8 cellular contexts compared by ENCODE assay signal in the genomic region with DNA sequence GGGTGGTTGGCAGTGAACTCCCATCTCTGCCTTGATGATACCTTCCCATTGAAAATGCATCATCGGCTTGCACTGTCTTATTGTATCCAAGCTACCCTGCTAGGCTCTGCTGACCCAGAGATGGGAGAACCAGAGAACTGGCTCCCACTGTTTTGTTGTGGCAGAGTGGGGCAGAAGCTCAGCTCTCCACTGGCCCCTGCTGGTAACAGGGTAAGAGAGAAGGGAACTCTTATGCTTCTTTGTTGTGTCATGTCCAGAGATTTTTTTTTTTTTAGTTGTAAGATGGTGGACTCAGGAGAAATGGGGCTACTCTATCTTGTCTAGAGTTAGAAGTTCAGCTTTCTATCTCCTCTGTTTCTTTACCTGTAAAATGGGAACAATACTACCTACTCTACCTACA.
DNase-seq lines count a peak whose midpoint lies in the region; ATAC-seq and TF ChIP-seq lines count a peak whose summit lies in the region.

No MANE protein-coding gene starts in this region.

- DNase-seq in heart right ventricle: no peak
- DNase-seq in Right ventricle myocardium superior: no peak
- peak; percentile 15 to 51 for DNase-seq in SJCRH30
- DNase-seq in left ventricle myocardium inferior: no peak
- DNase-seq in stimulated activated naive CD8-positive, alpha-beta T cell treated with anti-CD3 and anti-CD28 coated beads, Interleukin-15, amount 100 ng/mL, for 72 hours: peak; percentile 5 to 26
- no peak for DNase-seq in C1 segment of cervical spinal cord (lab: John Stamatoyannopoulos, UW)
- no peak for DNase-seq in retina
- no peak for DNase-seq in NCI-H187 treated with DMSO at 0.1 percent for 48 hours (lab: John Stamatoyannopoulos, UW)

- intact Hi-C loops in heart right ventricle (cut with DNase I) (no loop called here), Right ventricle myocardium superior (cut with DNase I) (no loop called here), left ventricle myocardium inferior (cut with micrococcal nuclease) (no loop called here)

- peaks cover 0 to 18% (median 0%) of the 10 kb centered on the region in 11 donors for H3K9me3 ChIP-seq in heart right ventricle
- peaks cover 4% of the 10 kb centered on the region for H3K9me3 ChIP-seq in SJCRH30 (replicated peaks)
- peaks cover 10% of the 10 kb centered on the region for H3K9me3 ChIP-seq in left ventricle myocardium inferior (replicated peaks)

- H3K4me1 Mint-ChIP-seq in stimulated activated naive CD8-positive, alpha-beta T cell treated with anti-CD3 and anti-CD28 coated beads, Interleukin-15, amount 100 ng/mL, for 72 hours: no peaks in the 10 kb centered on the region

- H3K27ac ChIP-seq in heart right ventricle (no peak overlapping the region), SJCRH30 (no peak overlapping the region), left ventricle myocardium inferior (replicated peaks) (no peak overlapping the region)

- no peak overlapping the region for H3K4me3 ChIP-seq in heart right ventricle
- no peak overlapping the region for H3K4me3 ChIP-seq in SJCRH30
- H3K4me3 ChIP-seq in left ventricle myocardium inferior: no peak overlapping the region

- WGBS in heart right ventricle, 2 donors: 91 to 100% methylated on average over 1 of the region's 1 CpG

- peaks cover 8 to 28% of the 10 kb centered on the region in 2 donors for H3K9me3 Mint-ChIP-seq in stimulated activated naive CD8-positive, alpha-beta T cell treated with anti-CD3 and anti-CD28 coated beads, Interleukin-15, amount 100 ng/mL, for 72 hours

- no peak overlapping the region for H3K4me3 Mint-ChIP-seq in stimulated activated naive CD8-positive, alpha-beta T cell treated with anti-CD3 and anti-CD28 coated beads, Interleukin-15, amount 100 ng/mL, for 72 hours

- peak in 1 of 8 donors; percentile 47 for ATAC-seq in heart right ventricle
- ATAC-seq in Right ventricle myocardium superior (ENCODE audit: poor library complexity): no peak
- ATAC-seq in stimulated activated naive CD8-positive, alpha-beta T cell treated with anti-CD3 and anti-CD28 coated beads, Interleukin-15, amount 100 ng/mL, for 72 hours: peak; percentile 54

- no peak overlapping the region for H3K27ac Mint-ChIP-seq in stimulated activated naive CD8-positive, alpha-beta T cell treated with anti-CD3 and anti-CD28 coated beads, Interleukin-15, amount 100 ng/mL, for 72 hours

- TF ChIP-seq CTCF in heart right ventricle (IDR thresholded peaks at IDR 0.05) (peak in 7 of 9 donors; percentile 34 to 48 (median 40)), left ventricle myocardium inferior (IDR thresholded peaks at IDR 0.05; ENCODE audit: borderline replicate concordance) (peak; percentile 57)

- H3K27me3 ChIP-seq in heart right ventricle (no peaks in the 10 kb centered on the region), SJCRH30 (no peaks in the 10 kb centered on the region), left ventricle myocardium inferior (ENCODE audit: low read depth) (no peaks in the 10 kb centered on the region)

- H3K27me3 Mint-ChIP-seq in stimulated activated naive CD8-positive, alpha-beta T cell treated with anti-CD3 and anti-CD28 coated beads, Interleukin-15, amount 100 ng/mL, for 72 hours: peaks cover 8% of the 10 kb centered on the region

- H3K4me1 ChIP-seq in heart right ventricle: no peaks in the 10 kb centered on the region
- H3K4me1 ChIP-seq in SJCRH30: no peaks in the 10 kb centered on the region
- H3K4me1 ChIP-seq in left ventricle myocardium inferior: no peaks in the 10 kb centered on the region

- no peaks in the 10 kb centered on the region for H3K36me3 ChIP-seq in heart right ventricle
- no peaks in the 10 kb centered on the region for H3K36me3 ChIP-seq in SJCRH30
- no peaks in the 10 kb centered on the region for H3K36me3 ChIP-seq in left ventricle myocardium inferior

Comparison
In these comparisons a context has a peak if more than half of its experiments do, and no peak if none do; other contexts are left out.
1. DNase-seq: peak in SJCRH30 (2 of 2) and stimulated activated naive CD8-positive, alpha-beta T cell treated with anti-CD3 and anti-CD28 coated beads, Interleukin-15, amount 100 ng/mL, for 72 hours (2 of 2); none in heart right ventricle (0 of 2), Right ventricle myocardium superior (single experiment), left ventricle myocardium inferior (single experiment), C1 segment of cervical spinal cord (0 of 14), retina (single experiment) and NCI-H187 treated with DMSO at 0.1 percent for 48 hours (single experiment).